Comparison of ENCODE assay signal across 1 cellular context in the genomic region with DNA sequence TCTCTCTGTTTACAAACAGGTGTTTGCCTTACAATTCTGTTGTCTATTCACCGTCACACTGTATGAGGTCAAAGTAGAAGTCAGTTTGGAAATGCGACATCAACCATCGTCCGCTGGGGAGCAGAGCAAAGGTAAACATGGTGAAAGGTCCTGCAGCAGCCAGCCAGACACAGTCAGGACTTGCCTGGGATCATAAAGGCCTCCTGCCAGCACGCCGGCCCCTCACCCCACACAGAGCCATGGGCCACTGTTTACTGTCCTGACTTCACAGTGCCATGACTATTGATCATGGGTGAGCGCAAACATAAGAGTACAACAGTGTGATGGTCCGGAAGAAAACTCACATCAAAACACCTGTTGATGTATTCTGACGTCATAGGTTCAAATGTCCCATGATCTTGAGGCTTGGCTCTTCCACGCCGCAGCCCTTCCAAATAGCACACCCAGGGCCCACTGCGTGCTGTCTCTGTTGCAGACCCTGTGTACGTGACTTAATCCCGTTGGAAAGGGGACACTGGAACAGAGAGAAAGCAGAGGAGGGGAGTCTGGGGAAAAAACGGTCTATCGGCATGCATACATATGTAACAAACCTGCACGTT.
A peak's percentile ranks its signal among the peaks of the same experiment; 100 is the strongest.
TF ChIP-seq lines count a peak whose summit lies in the region.

No MANE protein-coding gene starts in this region.

TF ChIP-seq in HepG2, 621 proteins besides CTCF, POLR2A, EP300 and RAD21 (continued from another document and continues in another):
- TF ChIP-seq, protein P1, sequence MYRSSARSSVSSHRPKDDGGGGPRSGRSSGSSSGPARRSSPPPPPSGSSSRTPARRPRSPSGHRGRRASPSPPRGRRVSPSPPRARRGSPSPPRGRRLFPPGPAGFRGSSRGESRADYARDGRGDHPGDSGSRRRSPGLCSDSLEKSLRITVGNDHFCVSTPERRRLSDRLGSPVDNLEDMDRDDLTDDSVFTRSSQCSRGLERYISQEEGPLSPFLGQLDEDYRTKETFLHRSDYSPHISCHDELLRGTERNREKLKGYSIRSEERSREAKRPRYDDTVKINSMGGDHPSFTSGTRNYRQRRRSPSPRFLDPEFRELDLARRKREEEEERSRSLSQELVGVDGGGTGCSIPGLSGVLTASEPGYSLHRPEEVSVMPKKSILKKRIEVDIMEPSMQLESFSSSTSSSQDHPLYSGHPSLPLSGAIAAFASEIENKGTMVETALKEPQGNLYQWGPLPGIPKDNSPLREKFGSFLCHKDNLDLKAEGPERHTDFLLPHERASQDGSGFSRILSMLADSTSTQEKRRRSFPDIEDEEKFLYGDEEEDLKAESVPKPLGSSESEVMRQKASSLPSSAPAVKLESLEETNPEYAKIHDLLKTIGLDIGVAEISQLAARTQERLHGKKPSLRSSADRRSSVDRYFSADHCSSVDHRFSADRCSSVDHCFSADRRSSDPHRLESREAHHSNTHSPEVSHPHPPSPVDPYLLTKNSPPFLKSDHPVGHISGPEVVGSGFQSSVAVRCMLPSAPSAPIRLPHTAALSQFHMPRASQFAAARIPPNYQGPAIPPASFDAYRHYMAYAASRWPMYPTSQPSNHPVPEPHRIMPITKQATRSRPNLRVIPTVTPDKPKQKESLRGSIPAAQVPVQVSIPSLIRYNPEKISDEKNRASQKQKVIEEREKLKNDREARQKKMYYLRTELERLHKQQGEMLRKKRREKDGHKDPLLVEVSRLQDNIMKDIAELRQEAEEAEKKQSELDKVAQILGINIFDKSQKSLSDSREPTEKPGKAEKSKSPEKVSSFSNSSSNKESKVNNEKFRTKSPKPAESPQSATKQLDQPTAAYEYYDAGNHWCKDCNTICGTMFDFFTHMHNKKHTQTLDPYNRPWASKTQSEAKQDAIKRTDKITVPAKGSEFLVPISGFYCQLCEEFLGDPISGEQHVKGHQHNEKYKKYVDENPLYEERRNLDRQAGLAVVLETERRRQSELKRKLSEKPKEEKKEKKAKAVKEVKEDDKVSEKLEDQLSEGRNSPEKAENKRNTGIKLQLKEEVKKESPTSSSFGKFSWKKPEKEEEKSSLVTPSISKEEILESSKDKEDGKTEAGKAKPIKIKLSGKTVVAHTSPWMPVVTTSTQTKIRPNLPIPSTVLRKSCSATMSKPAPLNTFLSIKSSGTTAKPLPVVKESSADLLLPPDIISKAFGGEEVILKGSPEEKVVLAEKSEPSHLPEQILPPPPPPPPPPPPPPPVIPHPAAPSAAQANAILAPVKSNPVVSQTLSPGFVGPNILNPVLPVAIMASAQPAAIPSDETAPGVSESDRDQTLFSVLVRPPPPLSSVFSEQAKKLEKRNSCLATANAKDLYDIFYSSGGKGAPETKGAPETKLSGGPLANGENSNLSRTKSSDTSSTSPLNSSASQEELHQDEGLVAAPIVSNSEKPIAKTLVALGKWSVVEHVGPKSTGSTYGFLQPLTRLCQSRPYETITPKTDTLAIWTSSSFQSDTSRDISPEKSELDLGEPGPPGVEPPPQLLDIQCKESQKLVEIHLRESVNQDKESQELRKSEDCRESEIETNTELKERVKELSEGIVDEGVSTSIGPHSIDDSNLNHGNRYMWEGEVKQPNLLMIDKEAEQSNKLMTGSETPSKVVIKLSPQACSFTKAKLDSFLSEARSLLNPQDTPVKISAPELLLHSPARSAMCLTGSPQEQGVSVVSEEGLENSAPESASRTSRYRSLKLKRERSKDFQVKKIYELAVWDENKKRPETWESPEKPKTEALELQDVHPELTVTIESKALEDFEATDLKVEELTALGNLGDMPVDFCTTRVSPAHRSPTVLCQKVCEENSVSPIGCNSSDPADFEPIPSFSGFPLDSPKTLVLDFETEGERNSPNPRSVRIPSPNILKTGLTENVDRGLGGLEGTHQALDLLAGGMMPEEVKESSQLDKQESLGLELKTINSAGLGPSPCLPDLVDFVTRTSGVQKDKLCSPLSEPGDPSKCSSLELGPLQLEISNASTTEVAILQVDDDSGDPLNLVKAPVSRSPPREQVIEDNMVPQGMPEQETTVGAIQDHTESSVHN (CRISPR knock-in tag; IDR thresholded peaks at IDR 0.05), result peak; percentile 59; the same call in 1 of the 2 replicates
- TF ChIP-seq HNRNPH1 (optimal IDR thresholded peaks at IDR 0.05; ENCODE audit: low read depth, low read length) (no peak), GATAD1 (CRISPR knock-in tag; IDR thresholded peaks at IDR 0.05) (peak; percentile 84), ZSCAN20 (CRISPR knock-in tag; IDR thresholded peaks at IDR 0.05; ENCODE audit: borderline replicate concordance) (no peak), ZMAT3 (CRISPR knock-in tag; conservative IDR thresholded peaks at IDR 0.05) (peak; percentile 94), CCDC6 (CRISPR knock-in tag; IDR thresholded peaks at IDR 0.05) (peak; percentile 71), EEA1 (CRISPR knock-in tag; IDR thresholded peaks at IDR 0.05; ENCODE audit: borderline replicate concordance) (0 out of 2 replicates have a peak, but pooled peaks have one; percentile 45), ZNF670 (CRISPR knock-in tag; IDR thresholded peaks at IDR 0.05; ENCODE audit: borderline replicate concordance) (peak; percentile 97; the same call in 1 of the 2 replicates), ZNF572 (CRISPR knock-in tag; IDR thresholded peaks at IDR 0.05) (no peak; the same call in 1 of the 2 replicates), SIN3A (IDR thresholded peaks at IDR 0.05; ENCODE audit: borderline replicate concordance, low read depth, low read length) (no peak), ZNF598 (CRISPR knock-in tag; IDR thresholded peaks at IDR 0.05; ENCODE audit: borderline replicate concordance) (peak; percentile 94), CREB1 (IDR thresholded peaks at IDR 0.05) (peak; percentile 99), CREB1 (CRISPR knock-in tag; IDR thresholded peaks at IDR 0.05) (peak; percentile 98), ZFP82 (CRISPR knock-in tag; IDR thresholded peaks at IDR 0.05; ENCODE audit: borderline replicate concordance) (peak; percentile 90; the same call in 1 of the 2 replicates), KDM1A (CRISPR knock-in tag; IDR thresholded peaks at IDR 0.05) (peak; percentile 90), ZNF329 (CRISPR knock-in tag; IDR thresholded peaks at IDR 0.05; ENCODE audit: low read depth) (peak; percentile 76; the same call in 1 of the 2 replicates), ZNF274 (CRISPR knock-in tag; IDR thresholded peaks at IDR 0.05) (peak; percentile 93), PAF1 (CRISPR knock-in tag; IDR thresholded peaks at IDR 0.05) (no peak), PHF21A (CRISPR knock-in tag; IDR thresholded peaks at IDR 0.05) (peak; percentile 100), PAWR (CRISPR knock-in tag; IDR thresholded peaks at IDR 0.05; ENCODE audit: borderline replicate concordance) (0 out of 2 replicates have a peak, but pooled peaks have one; percentile 10), HNF4A (CRISPR knock-in tag; IDR thresholded peaks at IDR 0.05) (peak; percentile 95), MAF1 (CRISPR knock-in tag; IDR thresholded peaks at IDR 0.05; ENCODE audit: borderline replicate concordance) (peak; percentile 79), NR2F6 (IDR thresholded peaks at IDR 0.05) (peak; percentile 85), NR2F6 (CRISPR knock-in tag; IDR thresholded peaks at IDR 0.05) (peak; percentile 92), ZBTB42 (CRISPR knock-in tag; IDR thresholded peaks at IDR 0.05) (peak; percentile 77; the same call in 1 of the 2 replicates), YEATS4 (CRISPR knock-in tag; IDR thresholded peaks at IDR 0.05; ENCODE audit: borderline replicate concordance) (peak; percentile 91; the same call in 1 of the 2 replicates), RARG (CRISPR knock-in tag; IDR thresholded peaks at IDR 0.05; ENCODE audit: low read depth) (no peak), ZFP37 (CRISPR knock-in tag; IDR thresholded peaks at IDR 0.05; ENCODE audit: borderline replicate concordance) (peak; percentile 83; the same call in 1 of the 2 replicates), ELF3 (CRISPR knock-in tag; IDR thresholded peaks at IDR 0.05) (peak; percentile 95), ZNF674 (CRISPR knock-in tag; IDR thresholded peaks at IDR 0.05; ENCODE audit: low read depth) (no peak)
- TF ChIP-seq, protein P2, sequence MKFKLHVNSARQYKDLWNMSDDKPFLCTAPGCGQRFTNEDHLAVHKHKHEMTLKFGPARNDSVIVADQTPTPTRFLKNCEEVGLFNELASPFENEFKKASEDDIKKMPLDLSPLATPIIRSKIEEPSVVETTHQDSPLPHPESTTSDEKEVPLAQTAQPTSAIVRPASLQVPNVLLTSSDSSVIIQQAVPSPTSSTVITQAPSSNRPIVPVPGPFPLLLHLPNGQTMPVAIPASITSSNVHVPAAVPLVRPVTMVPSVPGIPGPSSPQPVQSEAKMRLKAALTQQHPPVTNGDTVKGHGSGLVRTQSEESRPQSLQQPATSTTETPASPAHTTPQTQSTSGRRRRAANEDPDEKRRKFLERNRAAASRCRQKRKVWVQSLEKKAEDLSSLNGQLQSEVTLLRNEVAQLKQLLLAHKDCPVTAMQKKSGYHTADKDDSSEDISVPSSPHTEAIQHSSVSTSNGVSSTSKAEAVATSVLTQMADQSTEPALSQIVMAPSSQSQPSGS (CRISPR knock-in tag; IDR thresholded peaks at IDR 0.05), result peak; percentile 99
- TF ChIP-seq, protein P3, sequence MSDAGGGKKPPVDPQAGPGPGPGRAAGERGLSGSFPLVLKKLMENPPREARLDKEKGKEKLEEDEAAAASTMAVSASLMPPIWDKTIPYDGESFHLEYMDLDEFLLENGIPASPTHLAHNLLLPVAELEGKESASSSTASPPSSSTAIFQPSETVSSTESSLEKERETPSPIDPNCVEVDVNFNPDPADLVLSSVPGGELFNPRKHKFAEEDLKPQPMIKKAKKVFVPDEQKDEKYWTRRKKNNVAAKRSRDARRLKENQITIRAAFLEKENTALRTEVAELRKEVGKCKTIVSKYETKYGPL (CRISPR knock-in tag; IDR thresholded peaks at IDR 0.05), result no peak
- TF ChIP-seq, protein P4, sequence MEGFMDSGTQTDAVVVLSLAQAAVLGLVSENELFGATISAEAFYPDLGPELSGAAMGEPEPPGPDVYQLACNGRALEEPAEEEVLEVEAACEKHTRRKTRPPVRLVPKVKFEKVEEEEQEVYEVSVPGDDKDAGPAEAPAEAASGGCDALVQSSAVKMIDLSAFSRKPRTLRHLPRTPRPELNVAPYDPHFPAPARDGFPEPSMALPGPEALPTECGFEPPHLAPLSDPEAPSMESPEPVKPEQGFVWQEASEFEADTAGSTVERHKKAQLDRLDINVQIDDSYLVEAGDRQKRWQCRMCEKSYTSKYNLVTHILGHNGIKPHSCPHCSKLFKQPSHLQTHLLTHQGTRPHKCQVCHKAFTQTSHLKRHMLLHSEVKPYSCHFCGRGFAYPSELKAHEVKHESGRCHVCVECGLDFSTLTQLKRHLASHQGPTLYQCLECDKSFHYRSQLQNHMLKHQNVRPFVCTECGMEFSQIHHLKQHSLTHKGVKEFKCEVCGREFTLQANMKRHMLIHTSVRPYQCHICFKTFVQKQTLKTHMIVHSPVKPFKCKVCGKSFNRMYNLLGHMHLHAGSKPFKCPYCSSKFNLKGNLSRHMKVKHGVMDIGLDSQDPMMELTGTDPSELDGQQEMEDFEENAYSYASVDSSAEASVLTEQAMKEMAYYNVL (CRISPR knock-in tag; IDR thresholded peaks at IDR 0.05; ENCODE audit: borderline replicate concordance), result peak; percentile 95
- TF ChIP-seq, protein P5, sequence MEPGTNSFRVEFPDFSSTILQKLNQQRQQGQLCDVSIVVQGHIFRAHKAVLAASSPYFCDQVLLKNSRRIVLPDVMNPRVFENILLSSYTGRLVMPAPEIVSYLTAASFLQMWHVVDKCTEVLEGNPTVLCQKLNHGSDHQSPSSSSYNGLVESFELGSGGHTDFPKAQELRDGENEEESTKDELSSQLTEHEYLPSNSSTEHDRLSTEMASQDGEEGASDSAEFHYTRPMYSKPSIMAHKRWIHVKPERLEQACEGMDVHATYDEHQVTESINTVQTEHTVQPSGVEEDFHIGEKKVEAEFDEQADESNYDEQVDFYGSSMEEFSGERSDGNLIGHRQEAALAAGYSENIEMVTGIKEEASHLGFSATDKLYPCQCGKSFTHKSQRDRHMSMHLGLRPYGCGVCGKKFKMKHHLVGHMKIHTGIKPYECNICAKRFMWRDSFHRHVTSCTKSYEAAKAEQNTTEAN (CRISPR knock-in tag; conservative IDR thresholded peaks at IDR 0.05), result peak; percentile 96
- TF ChIP-seq, protein P6, sequence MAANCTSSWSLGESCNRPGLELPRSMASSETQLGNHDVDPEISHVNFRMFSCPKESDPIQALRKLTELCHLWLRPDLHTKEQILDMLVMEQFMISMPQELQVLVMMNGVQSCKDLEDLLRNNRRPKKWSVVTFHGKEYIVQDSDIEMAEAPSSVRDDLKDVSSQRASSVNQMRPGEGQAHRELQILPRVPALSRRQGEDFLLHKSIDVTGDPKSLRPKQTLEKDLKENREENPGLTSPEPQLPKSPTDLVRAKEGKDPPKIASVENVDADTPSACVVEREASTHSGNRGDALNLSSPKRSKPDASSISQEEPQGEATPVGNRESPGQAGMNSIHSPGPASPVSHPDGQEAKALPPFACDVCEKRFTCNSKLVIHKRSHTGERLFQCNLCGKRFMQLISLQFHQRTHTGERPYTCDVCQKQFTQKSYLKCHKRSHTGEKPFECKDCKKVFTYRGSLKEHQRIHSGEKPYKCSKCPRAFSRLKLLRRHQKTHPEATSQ (CRISPR knock-in tag; IDR thresholded peaks at IDR 0.05; ENCODE audit: borderline replicate concordance), result peak; percentile 98; the same call in 1 of the 2 replicates
- TF ChIP-seq, protein P7, sequence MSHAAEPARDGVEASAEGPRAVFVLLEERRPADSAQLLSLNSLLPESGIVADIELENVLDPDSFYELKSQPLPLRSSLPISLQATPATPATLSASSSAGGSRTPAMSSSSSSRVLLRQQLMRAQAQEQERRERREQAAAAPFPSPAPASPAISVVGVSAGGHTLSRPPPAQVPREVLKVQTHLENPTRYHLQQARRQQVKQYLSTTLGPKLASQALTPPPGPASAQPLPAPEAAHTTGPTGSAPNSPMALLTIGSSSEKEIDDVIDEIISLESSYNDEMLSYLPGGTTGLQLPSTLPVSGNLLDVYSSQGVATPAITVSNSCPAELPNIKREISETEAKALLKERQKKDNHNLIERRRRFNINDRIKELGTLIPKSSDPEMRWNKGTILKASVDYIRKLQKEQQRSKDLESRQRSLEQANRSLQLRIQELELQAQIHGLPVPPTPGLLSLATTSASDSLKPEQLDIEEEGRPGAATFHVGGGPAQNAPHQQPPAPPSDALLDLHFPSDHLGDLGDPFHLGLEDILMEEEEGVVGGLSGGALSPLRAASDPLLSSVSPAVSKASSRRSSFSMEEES (CRISPR knock-in tag; IDR thresholded peaks at IDR 0.05), result peak; percentile 98
- TF ChIP-seq, protein P8, sequence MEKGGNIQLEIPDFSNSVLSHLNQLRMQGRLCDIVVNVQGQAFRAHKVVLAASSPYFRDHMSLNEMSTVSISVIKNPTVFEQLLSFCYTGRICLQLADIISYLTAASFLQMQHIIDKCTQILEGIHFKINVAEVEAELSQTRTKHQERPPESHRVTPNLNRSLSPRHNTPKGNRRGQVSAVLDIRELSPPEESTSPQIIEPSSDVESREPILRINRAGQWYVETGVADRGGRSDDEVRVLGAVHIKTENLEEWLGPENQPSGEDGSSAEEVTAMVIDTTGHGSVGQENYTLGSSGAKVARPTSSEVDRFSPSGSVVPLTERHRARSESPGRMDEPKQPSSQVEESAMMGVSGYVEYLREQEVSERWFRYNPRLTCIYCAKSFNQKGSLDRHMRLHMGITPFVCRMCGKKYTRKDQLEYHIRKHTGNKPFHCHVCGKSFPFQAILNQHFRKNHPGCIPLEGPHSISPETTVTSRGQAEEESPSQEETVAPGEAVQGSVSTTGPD (CRISPR knock-in tag; IDR thresholded peaks at IDR 0.05), result peak; percentile 97
- TF ChIP-seq, protein P9, sequence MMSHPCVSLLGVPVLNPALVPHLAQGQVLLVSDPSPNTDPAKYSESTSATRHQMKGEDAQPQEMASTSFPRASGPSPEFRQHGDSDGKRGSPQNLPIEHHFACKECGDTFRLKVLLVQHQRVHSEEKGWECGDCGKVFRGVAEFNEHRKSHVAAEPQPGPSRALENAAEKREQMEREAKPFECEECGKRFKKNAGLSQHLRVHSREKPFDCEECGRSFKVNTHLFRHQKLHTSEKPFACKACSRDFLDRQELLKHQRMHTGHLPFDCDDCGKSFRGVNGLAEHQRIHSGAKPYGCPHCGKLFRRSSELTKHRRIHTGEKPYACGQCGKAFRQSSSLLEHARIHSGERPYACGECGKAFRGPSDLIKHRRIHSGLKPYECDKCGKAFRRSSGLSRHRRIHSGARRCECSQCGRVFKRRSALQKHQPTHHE (CRISPR knock-in tag; IDR thresholded peaks at IDR 0.05; ENCODE audit: borderline replicate concordance), result 0 out of 2 replicates have a peak, but pooled peaks have one; percentile 91
